16 cellular contexts compared by ENCODE assay signal in the genomic region with DNA sequence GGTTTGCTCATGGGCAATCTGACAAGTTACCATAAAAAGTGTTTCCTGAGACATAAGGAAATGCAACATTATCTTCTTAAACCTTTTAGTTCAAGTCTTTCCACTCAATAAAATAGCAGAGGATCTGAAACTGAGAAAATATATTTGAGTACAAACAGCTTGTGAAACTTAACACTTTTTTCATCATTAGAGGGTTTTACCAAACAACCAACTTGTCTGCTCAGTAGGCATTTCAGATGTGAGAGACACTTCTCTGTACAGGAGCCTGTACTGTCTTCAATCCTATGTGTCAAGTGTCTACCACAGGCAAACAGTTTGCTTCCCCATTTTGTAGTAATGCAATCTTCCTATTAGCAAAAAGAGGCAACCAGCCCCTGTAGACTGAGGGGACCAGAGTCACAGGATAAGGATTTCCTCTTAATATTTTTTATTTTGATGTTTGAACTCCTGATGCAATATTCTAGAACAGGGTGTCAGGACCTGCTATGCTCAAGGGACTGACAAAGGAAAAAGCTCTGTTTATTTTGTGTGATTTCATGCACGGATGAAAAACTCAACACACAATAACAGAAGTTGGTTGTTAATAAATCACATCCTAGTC.
DNase-seq lines count a peak whose midpoint lies in the region; ATAC-seq, FAIRE-seq and TF ChIP-seq lines count a peak whose summit lies in the region.
"Had no signal": no experiment of that assay in that cellular context is flagged by ENCODE, and none has a peak within 500 bp of the region (broad histone marks: within the 10 kb centered on the region; RNA-seq: fewer than 3 reads in every experiment).

No MANE protein-coding gene starts in this region.

- 0% methylated on average over 1 of the region's 1 CpG for WGBS in GM12878 (ENCODE audit: insufficient coverage, insufficient replicate concordance, low lambda C conversion rate, missing lambda C conversion rate)

- H3K4me1 ChIP-seq in GM12878 (ENCODE audit: control insufficient read depth, insufficient read depth, low read length): no peaks in the 10 kb centered on the region
- H3K4me1 ChIP-seq: body of pancreas, heart left ventricle had no signal

- H3K9ac ChIP-seq in GM12878 (ENCODE audit: control insufficient read depth, insufficient read depth, low read length): no peak overlapping the region

- in situ Hi-C loops in GM12878 (cut with MboI): no loop called here

- TF ChIP-seq POLR2A in GM12878 (IDR thresholded peaks at IDR 0.05; ENCODE audit: low read depth, low read length): no peak

- H4K20me1 ChIP-seq in GM12878 (ENCODE audit: control insufficient read depth, insufficient read depth): no peaks in the 10 kb centered on the region

- H3K27me3 ChIP-seq in GM12878 (replicated peaks in 1 of 2; ENCODE audit: control insufficient read depth in 2 of 2, insufficient read depth in 2 of 2, low read length in 1 of 2): no peaks in the 10 kb centered on the region
- H3K27me3 ChIP-seq: body of pancreas, heart left ventricle had no signal

- ATAC-seq in GM18511 (IDR thresholded peaks at IDR 0.05; ENCODE audit: unreplicated experiment): peak; percentile 98
- ATAC-seq in GM19468 (IDR thresholded peaks at IDR 0.05; ENCODE audit: extremely low read depth, unreplicated experiment): peak; percentile 61
- peak; percentile 79 for ATAC-seq in HG03064 (IDR thresholded peaks at IDR 0.05; ENCODE audit: low read depth, unreplicated experiment)
- ATAC-seq in GM12878: peak; percentile 71
- no peak for ATAC-seq in stimulated activated naive CD8-positive, alpha-beta T cell treated with anti-CD3 and anti-CD28 coated beads, Interleukin-15, amount 100 ng/mL, for 72 hours
- ATAC-seq: activated T-cell treated with anti-CD3 and anti-CD28 coated beads, Interleukin-2, amount 50 U/mL, for 4 hours; body of pancreas; heart left ventricle had no signal

- TF ChIP-seq CTCF in GM12878 (IDR thresholded peaks at IDR 0.05 in 2 of 3, conservative IDR thresholded peaks at IDR 0.05 in 1 of 3; ENCODE audit: control insufficient read depth in 2 of 3, extremely low read depth in 1 of 3, insufficient read depth in 1 of 3, low read depth in 3 of 3, low read length in 3 of 3) (no peak), HFFc6 (IDR thresholded peaks at IDR 0.05) (no peak)

- no peak overlapping the region for H3K4me2 ChIP-seq in GM12878 (ENCODE audit: control insufficient read depth, insufficient read depth)

- POLR2A ChIA-PET in GM12878 (lab: Charles Lee): no interaction called here

- FAIRE-seq in GM12878 (lab: Jason Lieb, UNC): no peak

- no peak overlapping the region for H3K4me3 Mint-ChIP-seq in stimulated activated naive CD8-positive, alpha-beta T cell treated with anti-CD3 and anti-CD28 coated beads, Interleukin-15, amount 100 ng/mL, for 72 hours
- no peak overlapping the region for H3K4me3 Mint-ChIP-seq in HFFc6
- H3K4me3 Mint-ChIP-seq: activated B cell treated with CpG ODN at 0.5 μM for 24 hours; activated T-cell treated with anti-CD3 and anti-CD28 coated beads, Interleukin-2, amount 50 U/mL, for 4 hours had no signal

- no peak overlapping the region for H3K27ac Mint-ChIP-seq in stimulated activated naive CD8-positive, alpha-beta T cell treated with anti-CD3 and anti-CD28 coated beads, Interleukin-15, amount 100 ng/mL, for 72 hours
- no peak overlapping the region for H3K27ac Mint-ChIP-seq in HFFc6
- H3K27ac Mint-ChIP-seq: activated B cell treated with CpG ODN at 0.5 μM for 24 hours had no signal

- H3K36me3 ChIP-seq in GM12878 (ENCODE audit: control insufficient read depth in 2 of 2, insufficient read depth in 2 of 2, low read length in 1 of 2): no peaks in the 10 kb centered on the region
- H3K36me3 ChIP-seq: heart left ventricle had no signal

- intact Hi-C loops in GM12878 (cut with micrococcal nuclease; ENCODE audit: unreplicated experiment): no loop called here

- CTCF ChIA-PET in GM12878 (lab: Yijun Ruan, JAX): no interaction called here

- no peak for TF ChIP-seq EP300 in GM12878 (IDR thresholded peaks at IDR 0.05; ENCODE audit: borderline replicate concordance in 1 of 2, control insufficient read depth in 1 of 2, low read depth in 2 of 2, low read length in 2 of 2)

- no peaks in the 10 kb centered on the region for H3K79me2 ChIP-seq in GM12878 (ENCODE audit: control insufficient read depth, insufficient read depth, low read length)

- no TSS peak for BruUV-seq in GM12878 (replicated peaks; lab: Mats Ljungman, UMichigan)

- SMC1A ChIA-PET in GM12878 (lab: Charles Lee; ENCODE audit: uncharacterized antibody, unreplicated experiment): no interaction called here

- TF ChIP-seq RAD21 in GM12878 (IDR thresholded peaks at IDR 0.05; ENCODE audit: insufficient read depth, low read depth, low read length): no peak

- RAD21 ChIA-PET in GM12878 (lab: Charles Lee; ENCODE audit: unreplicated experiment): no interaction called here

- H3K9me3 Mint-ChIP-seq in stimulated activated naive CD8-positive, alpha-beta T cell treated with anti-CD3 and anti-CD28 coated beads, Interleukin-15, amount 100 ng/mL, for 72 hours: peaks cover 0 to 7% of the 10 kb centered on the region in 2 donors
- H3K9me3 Mint-ChIP-seq in HFFc6: peaks cover 21% of the 10 kb centered on the region

- H3K27me3 Mint-ChIP-seq in stimulated activated naive CD8-positive, alpha-beta T cell treated with anti-CD3 and anti-CD28 coated beads, Interleukin-15, amount 100 ng/mL, for 72 hours: no peaks in the 10 kb centered on the region
- no peaks in the 10 kb centered on the region for H3K27me3 Mint-ChIP-seq in HFFc6 (ENCODE audit: insufficient read depth)
- H3K27me3 Mint-ChIP-seq: activated B cell treated with CpG ODN at 0.5 μM for 24 hours had no signal

- H3K36me3 Mint-ChIP-seq in HFFc6 (ENCODE audit: low read depth): 0 out of 2 replicates have a peak, but pooled peaks cover 4% of the 10 kb centered on the region

- DNase-seq in GM12878 (ENCODE audit: low read depth, low spot score) (no peak), HK-2 (ENCODE audit: unreplicated experiment) (no peak), HFFc6 (no peak)
- DNase-seq in stimulated activated naive CD8-positive, alpha-beta T cell treated with anti-CD3 and anti-CD28 coated beads, Interleukin-15, amount 100 ng/mL, for 72 hours: no peak
- no peak for DNase-seq in activated effector memory CD4-positive, alpha-beta T cell treated with anti-CD3 and anti-CD28 coated beads, Interleukin-2, amount 50 U/mL, for 16 hours
- DNase-seq: activated B cell treated with CpG ODN at 0.5 μM for 24 hours; activated T-cell treated with anti-CD3 and anti-CD28 coated beads, Interleukin-2, amount 50 U/mL, for 4 hours; body of pancreas; heart left ventricle; NCI-H526 treated with DMSO at 0.1 percent for 48 hours; nucleus accumbens; SIG-M5 had no signal

- no peaks in the 10 kb centered on the region for H3K9me3 ChIP-seq in GM12878 (replicated peaks; ENCODE audit: control insufficient read depth, insufficient read depth, low read length)
- H3K9me3 ChIP-seq: body of pancreas had no signal

- H3K4me1 Mint-ChIP-seq in stimulated activated naive CD8-positive, alpha-beta T cell treated with anti-CD3 and anti-CD28 coated beads, Interleukin-15, amount 100 ng/mL, for 72 hours: no peaks in the 10 kb centered on the region
- H3K4me1 Mint-ChIP-seq in HFFc6 (ENCODE audit: low read depth): no peaks in the 10 kb centered on the region
- H3K4me1 Mint-ChIP-seq: activated B cell treated with CpG ODN at 0.5 μM for 24 hours had no signal

- H3K27ac ChIP-seq in GM12878 (ENCODE audit: control insufficient read depth, insufficient read depth): no peak overlapping the region
- H3K27ac ChIP-seq: body of pancreas, heart left ventricle had no signal

- no peak overlapping the region for H2AFZ ChIP-seq in GM12878 (ENCODE audit: control insufficient read depth, low read depth, low read length)

- H3K4me3 ChIP-seq in GM12878: no peak overlapping the region
- H3K4me3 ChIP-seq: body of pancreas, heart left ventricle, lung had no signal

TF ChIP-seq in GM12878, 131 proteins besides CTCF, POLR2A, EP300 and RAD21:
- TF ChIP-seq CHD1 (IDR thresholded peaks at IDR 0.05; ENCODE audit: low read depth, low read length) (no peak), ZNF274 (IDR thresholded peaks at IDR 0.05; ENCODE audit: insufficient read depth, insufficient read length) (no peak), RUNX3 (IDR thresholded peaks at IDR 0.05; ENCODE audit: low read length) (no peak), RB1 (IDR thresholded peaks at IDR 0.05; ENCODE audit: borderline replicate concordance) (no peak), BACH1 (IDR thresholded peaks at IDR 0.05; ENCODE audit: borderline replicate concordance) (no peak), MTA2 (IDR thresholded peaks at IDR 0.05; ENCODE audit: low read depth) (peak; percentile 45; the same call in 1 of the 2 replicates), TCF12 (IDR thresholded peaks at IDR 0.05; ENCODE audit: low read depth, low read length) (no peak), CEBPB (IDR thresholded peaks at IDR 0.05; ENCODE audit: borderline replicate concordance in 1 of 2, low read depth in 2 of 2, low read length in 2 of 2) (no peak)
- TF ChIP-seq, protein P1, sequence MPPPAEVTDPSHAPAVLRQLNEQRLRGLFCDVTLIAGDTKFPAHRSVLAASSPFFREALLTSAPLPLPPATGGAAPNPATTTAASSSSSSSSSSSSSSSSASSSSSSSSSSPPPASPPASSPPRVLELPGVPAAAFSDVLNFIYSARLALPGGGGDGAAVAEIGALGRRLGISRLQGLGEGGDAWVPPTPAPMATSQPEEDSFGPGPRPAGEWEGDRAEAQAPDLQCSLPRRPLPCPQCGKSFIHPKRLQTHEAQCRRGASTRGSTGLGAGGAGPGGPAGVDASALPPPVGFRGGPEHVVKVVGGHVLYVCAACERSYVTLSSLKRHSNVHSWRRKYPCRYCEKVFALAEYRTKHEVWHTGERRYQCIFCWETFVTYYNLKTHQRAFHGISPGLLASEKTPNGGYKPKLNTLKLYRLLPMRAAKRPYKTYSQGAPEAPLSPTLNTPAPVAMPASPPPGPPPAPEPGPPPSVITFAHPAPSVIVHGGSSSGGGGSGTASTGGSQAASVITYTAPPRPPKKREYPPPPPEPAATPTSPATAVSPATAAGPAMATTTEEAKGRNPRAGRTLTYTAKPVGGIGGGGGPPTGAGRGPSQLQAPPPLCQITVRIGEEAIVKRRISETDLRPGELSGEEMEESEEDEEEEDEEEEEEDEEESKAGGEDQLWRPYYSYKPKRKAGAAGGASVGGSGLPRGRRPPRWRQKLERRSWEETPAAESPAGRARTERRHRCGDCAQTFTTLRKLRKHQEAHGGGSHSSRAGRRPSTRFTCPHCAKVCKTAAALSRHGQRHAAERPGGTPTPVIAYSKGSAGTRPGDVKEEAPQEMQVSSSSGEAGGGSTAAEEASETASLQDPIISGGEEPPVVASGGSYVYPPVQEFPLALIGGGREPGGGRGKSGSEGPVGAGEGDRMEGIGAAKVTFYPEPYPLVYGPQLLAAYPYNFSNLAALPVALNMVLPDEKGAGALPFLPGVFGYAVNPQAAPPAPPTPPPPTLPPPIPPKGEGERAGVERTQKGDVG (CRISPR knock-in tag; IDR thresholded peaks at IDR 0.05): no peak
